1 cellular context compared by ENCODE assay signal in genomic region chr2:138504092-138504491, GRCh38.
TF ChIP-seq lines count a peak whose summit lies in the region.

No MANE protein-coding gene starts in this region.

TF ChIP-seq in SK-N-SH, 30 proteins besides CTCF, POLR2A, EP300 and RAD21 (continued from another document):
- TF ChIP-seq ZBTB33 (IDR thresholded peaks at IDR 0.05; ENCODE audit: borderline replicate concordance, low read depth): no peak
- TF ChIP-seq NRF1 (IDR thresholded peaks at IDR 0.05; ENCODE audit: low read depth, low read length): no peak
- no peak for TF ChIP-seq GABPA (IDR thresholded peaks at IDR 0.05; ENCODE audit: low read depth)
- TF ChIP-seq JUND (IDR thresholded peaks at IDR 0.05): no peak
- TF ChIP-seq RCOR1 (IDR thresholded peaks at IDR 0.05; ENCODE audit: low read length): no peak
- TF ChIP-seq, protein P1, sequence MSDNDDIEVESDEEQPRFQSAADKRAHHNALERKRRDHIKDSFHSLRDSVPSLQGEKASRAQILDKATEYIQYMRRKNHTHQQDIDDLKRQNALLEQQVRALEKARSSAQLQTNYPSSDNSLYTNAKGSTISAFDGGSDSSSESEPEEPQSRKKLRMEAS (IDR thresholded peaks at IDR 0.05; ENCODE audit: low read depth): no peak
- no peak for TF ChIP-seq TEAD4 (IDR thresholded peaks at IDR 0.05; ENCODE audit: borderline replicate concordance, insufficient read depth)
- no peak for TF ChIP-seq SMC3 (IDR thresholded peaks at IDR 0.05; ENCODE audit: low read depth, low read length)
- TF ChIP-seq USF2 (IDR thresholded peaks at IDR 0.05; ENCODE audit: borderline replicate concordance, low read depth, low read length): no peak
- TF ChIP-seq EZH2phosphoT487 (IDR thresholded peaks at IDR 0.05; ENCODE audit: borderline replicate concordance, low read depth): no peak
- TF ChIP-seq MEF2A (IDR thresholded peaks at IDR 0.05; ENCODE audit: borderline replicate concordance, low read depth): no peak
- no peak for TF ChIP-seq FOXJ3 (CRISPR knock-in tag; IDR thresholded peaks at IDR 0.05)
- TF ChIP-seq ELF1 (IDR thresholded peaks at IDR 0.05): no peak
- TF ChIP-seq RFX5 (IDR thresholded peaks at IDR 0.05; ENCODE audit: low read length): no peak
TF ChIP-seq in SK-N-SH: peak in this region for 0.
